9 cellular contexts compared by ENCODE assay signal in the genomic region with DNA sequence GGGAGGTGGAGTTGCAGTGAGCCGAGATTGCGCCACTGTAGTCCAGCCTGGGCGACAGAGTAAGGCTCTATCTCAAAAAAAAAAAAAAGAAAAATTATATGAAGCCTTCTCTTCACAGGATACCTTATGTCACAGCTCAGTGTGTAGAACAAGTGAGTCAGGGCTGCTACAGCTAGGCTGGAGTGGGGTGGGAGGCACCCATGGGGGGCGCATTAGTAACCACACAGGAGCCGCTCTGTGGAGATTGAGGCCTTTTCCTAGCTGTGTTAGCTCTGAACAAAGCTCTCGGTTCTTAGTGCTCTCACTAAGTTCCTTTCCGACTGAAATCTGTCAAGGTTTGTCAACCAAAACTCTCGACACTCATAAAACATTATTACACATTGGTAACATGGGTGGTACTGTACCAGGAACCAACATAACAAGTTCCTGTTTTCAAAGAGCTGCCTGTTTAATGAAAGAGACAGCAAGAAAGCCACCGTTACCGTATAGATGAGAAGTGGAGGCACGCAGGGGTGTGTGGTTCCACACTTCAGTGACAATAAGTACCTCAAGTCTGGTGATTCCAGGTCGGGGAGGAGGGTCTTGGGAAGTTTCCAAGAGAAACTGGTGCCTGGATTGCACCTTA. TPM values are rescaled to one million over a fixed set of nuclear protein-coding genes. Genes with fewer than 3 reads are reported as not detected.
A peak's percentile ranks its signal among the peaks of the same experiment; 100 is the strongest.
DNase-seq lines count a peak whose midpoint lies in the region; ATAC-seq and TF ChIP-seq lines count a peak whose summit lies in the region.
"Had no signal": no experiment of that assay in that cellular context is flagged by ENCODE, and none has a peak within 500 bp of the region (broad histone marks: within the 10 kb centered on the region; RNA-seq: fewer than 3 reads in every experiment).

No MANE protein-coding gene starts in this region.

- H3K9me3 ChIP-seq in PC-3 (ENCODE audit: low read length), result no peaks in the 10 kb centered on the region

- no peak overlapping the region for H3K4me2 ChIP-seq in PC-3 (ENCODE audit: low read length)

- H3K79me2 ChIP-seq in PC-3 (ENCODE audit: low read length), result no peaks in the 10 kb centered on the region
- H3K79me2 ChIP-seq: parathyroid adenoma had no signal

- no peaks in the 10 kb centered on the region for H3K9me3 Mint-ChIP-seq in chondrocyte (ENCODE audit: low read depth)

- no peak overlapping the region for H3K4me3 Mint-ChIP-seq in chondrocyte (ENCODE audit: unreplicated experiment)

- no peaks in the 10 kb centered on the region for H3K27me3 ChIP-seq in PC-3 (ENCODE audit: low read length)

- no peaks in the 10 kb centered on the region for H3K36me3 Mint-ChIP-seq in chondrocyte (ENCODE audit: low read depth)

- intact Hi-C loops in PC-3 (cut with micrococcal nuclease), result no loop called here

- TF ChIP-seq CTCF in chondrocyte (IDR thresholded peaks at IDR 0.05), result no peak
- no peak for TF ChIP-seq CTCF in PC-3 (conservative IDR thresholded peaks at IDR 0.05; ENCODE audit: low read depth, low read length)

- peak; percentile 81 for ATAC-seq in GM18868 (IDR thresholded peaks at IDR 0.05; ENCODE audit: unreplicated experiment)
- ATAC-seq in HG03159 (IDR thresholded peaks at IDR 0.05; ENCODE audit: unreplicated experiment), result peak; percentile 50
- ATAC-seq in PC-3, result no peak
- ATAC-seq in HG03196 (IDR thresholded peaks at IDR 0.05; ENCODE audit: unreplicated experiment), result no peak

- H3K27ac Mint-ChIP-seq in chondrocyte (ENCODE audit: unreplicated experiment), result no peak overlapping the region

- H3K4me1 ChIP-seq in PC-3 (ENCODE audit: insufficient read depth, low read length), result no peaks in the 10 kb centered on the region
- H3K4me1 ChIP-seq: parathyroid adenoma had no signal

- CTCF ChIA-PET in PC-3 (lab: Charles Lee), result no interaction called here

- POLR2A ChIA-PET in PC-3 (lab: Charles Lee; ENCODE audit: unreplicated experiment), result no interaction called here

- DNase-seq in activated T-cell treated with anti-CD3 and anti-CD28 coated beads for 4 hours, result peak; percentile 3
- peak; percentile 8 for DNase-seq in stimulated activated CD8-positive, alpha-beta memory T cell treated with anti-CD3 and anti-CD28 coated beads, Interleukin-12 subunit alpha, Interleukin-12 subunit beta, amount 100 ng/mL, for 24 hours (ENCODE audit: extremely low read depth)
- no peak for DNase-seq in chondrocyte (ENCODE audit: low spot score)
- no peak for DNase-seq in PC-3
- DNase-seq: NCI-H526 had no signal

- no peaks in the 10 kb centered on the region for H3K36me3 ChIP-seq in PC-3 (ENCODE audit: low read depth, low read length)

- no peak overlapping the region for H3K9ac ChIP-seq in PC-3 (ENCODE audit: low read length)
- H3K9ac ChIP-seq: parathyroid adenoma had no signal

- H3F3A ChIP-seq in PC-3 (ENCODE audit: low read length, unreplicated experiment), result no peaks in the 10 kb centered on the region

- H3K4me3 ChIP-seq in PC-3 (ENCODE audit: low read length), result no peak overlapping the region

- no peaks in the 10 kb centered on the region for H3K9me2 ChIP-seq in PC-3 (replicated peaks; ENCODE audit: low read length)

- H3K27ac ChIP-seq in PC-3 (ENCODE audit: low read length), result no peak overlapping the region
- H3K27ac ChIP-seq: parathyroid adenoma had no signal

- no TSS peak for BruUV-seq in PC-3 (replicated peaks; lab: Mats Ljungman, UMichigan)

- peaks cover 1% of the 10 kb centered on the region for H3K27me3 Mint-ChIP-seq in chondrocyte (ENCODE audit: low read depth)

- peaks cover 14% of the 10 kb centered on the region for H3K4me1 Mint-ChIP-seq in chondrocyte (ENCODE audit: low read depth)

- no peaks in the 10 kb centered on the region for H4K20me1 ChIP-seq in PC-3 (ENCODE audit: low read length)

- no peak overlapping the region for H2AFZ ChIP-seq in PC-3 (ENCODE audit: low read length)
- H2AFZ ChIP-seq: parathyroid adenoma had no signal

RNA-seq across cellular contexts. Expression of gene LRRC31, which starts 4.4 kb away (rescaled TPM):
- total RNA-seq in chondrocyte, result not detected in 3 replicates
- 0.04 TPM in 1 of 2 replicates, not detected in the other for total RNA-seq in PC-3 (2014; rRNA removed)

RNA-seq across cellular contexts. Expression of gene SAMD7, which starts 46.1 kb away (rescaled TPM):
- total RNA-seq in chondrocyte (not detected in 3 replicates), PC-3 (2014; rRNA removed) (not detected in 2 replicates)

RNA-seq across cellular contexts. Expression of gene LRRC34, which starts 52.6 kb away (rescaled TPM):
- total RNA-seq in chondrocyte (1.5 to 2.2 TPM (median 1.9 TPM) in 3 replicates), PC-3 (2014; rRNA removed) (1.8 and 3.8 TPM in 2 replicates)

RNA-seq across cellular contexts. Expression of gene LRRIQ4, which starts 52.6 kb away (rescaled TPM):
- total RNA-seq in chondrocyte (not detected in 3 replicates), PC-3 (2014; rRNA removed) (0.52 TPM in 1 of 2 replicates, not detected in the other)

Comparison
In these comparisons a context has a peak if more than half of its experiments do, and no peak if none do; other contexts are left out.
1. ATAC-seq: peak in GM18868 (single experiment) and HG03159 (single experiment); none in PC-3 (single experiment) and HG03196 (single experiment).
2. DNase-seq: peak in activated T-cell treated with anti-CD3 and anti-CD28 coated beads for 4 hours (single experiment) and stimulated activated CD8-positive, alpha-beta memory T cell treated with anti-CD3 and anti-CD28 coated beads, Interleukin-12 subunit alpha, Interleukin-12 subunit beta, amount 100 ng/mL, for 24 hours (single experiment); none in chondrocyte (single experiment) and PC-3 (single experiment).